8 cellular contexts compared by ENCODE assay signal in the genomic region with DNA sequence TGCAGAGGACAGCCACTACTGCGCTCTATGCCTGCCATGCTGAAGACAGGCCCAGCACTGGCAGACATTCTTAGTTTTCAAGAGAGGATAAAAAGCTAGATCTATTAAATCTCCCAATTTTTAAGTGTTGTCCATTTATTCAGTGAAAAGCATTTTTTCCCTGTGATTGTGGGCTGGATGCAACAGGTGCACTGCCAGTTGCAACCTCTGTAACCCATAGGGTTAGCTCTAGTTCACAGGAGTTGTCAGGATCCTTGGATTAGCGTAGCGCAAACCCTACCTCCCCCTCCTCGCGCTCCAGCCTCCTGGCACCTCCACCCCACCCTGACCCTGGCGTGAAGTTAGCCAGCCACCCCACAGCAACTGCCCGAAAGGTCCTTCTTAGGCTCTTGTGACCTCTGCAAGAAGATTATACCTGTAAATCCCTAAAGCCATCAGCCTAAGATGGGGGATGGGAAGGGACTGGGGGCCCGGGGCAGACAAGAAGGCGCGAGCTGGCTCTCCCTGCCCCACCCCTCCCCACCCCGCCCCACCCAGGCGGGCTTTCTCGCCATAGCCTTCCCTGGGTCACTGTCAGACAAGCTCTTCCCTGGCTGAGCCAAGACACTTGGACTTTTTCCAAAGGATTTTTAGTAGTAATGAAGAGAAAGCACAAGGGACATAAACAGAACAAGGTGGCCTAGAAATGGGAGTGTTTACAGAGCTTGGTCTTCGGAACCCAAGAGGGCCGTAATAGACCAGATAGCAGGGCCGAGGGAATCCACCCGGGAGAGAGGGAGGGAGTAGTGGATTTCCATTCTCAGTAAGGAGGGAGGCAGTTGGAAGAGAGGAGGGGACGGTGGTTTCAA. TPM values are rescaled to one million over a fixed set of nuclear protein-coding genes. Genes with fewer than 3 reads are reported as not detected.
A peak's percentile ranks its signal among the peaks of the same experiment; 100 is the strongest.
DNase-seq lines count a peak whose midpoint lies in the region; ATAC-seq and TF ChIP-seq lines count a peak whose summit lies in the region.

No MANE protein-coding gene starts in this region.

- H3K4me2 ChIP-seq in osteoblast (ENCODE audit: insufficient read depth, low read length) = peak overlapping the region; percentile 90

- peaks cover 17% of the 10 kb centered on the region for H3K27me3 ChIP-seq in CD8-positive, alpha-beta T cell (ENCODE audit: insufficient read depth, low read length)
- H3K27me3 ChIP-seq in SJSA1 (replicated peaks) (no peaks in the 10 kb centered on the region), osteoblast (ENCODE audit: insufficient read depth, low read length) (no peaks in the 10 kb centered on the region)

- H3K27me3 Mint-ChIP-seq in CD8-positive, alpha-beta T cell (ENCODE audit: low read depth) = peaks cover 37% of the 10 kb centered on the region

- H3K27ac ChIP-seq in CD8-positive, alpha-beta T cell (ENCODE audit: low read depth, low read length) = peak overlapping the region; percentile 60
- H3K27ac ChIP-seq in SJSA1 (no peak overlapping the region), osteoblast (ENCODE audit: low read depth, low read length) (peak overlapping the region; percentile 76)

- peak overlapping the region; percentile 68 for H3K4me3 ChIP-seq in CD8-positive, alpha-beta T cell (ENCODE audit: low read depth, low read length)
- H3K4me3 ChIP-seq in SJSA1 = peak overlapping the region; percentile 48
- H3K4me3 ChIP-seq in fibroblast of the aortic adventitia (ENCODE audit: low read depth, low read length) = peak overlapping the region; percentile 73
- peak overlapping the region; percentile 82 for H3K4me3 ChIP-seq in osteoblast (ENCODE audit: insufficient read depth, low read length)

- TF ChIP-seq CTCF in CD8-positive, alpha-beta T cell (IDR thresholded peaks at IDR 0.05) = no peak
- TF ChIP-seq CTCF in fibroblast of the aortic adventitia (IDR thresholded peaks at IDR 0.05; ENCODE audit: insufficient read depth, low read length) (no peak), osteoblast (IDR thresholded peaks at IDR 0.05; ENCODE audit: extremely low read depth, low read depth, low read length) (no peak)

- peak overlapping the region; percentile 81 for H3K4me3 Mint-ChIP-seq in CD8-positive, alpha-beta T cell

- no peaks in the 10 kb centered on the region for H3K79me2 ChIP-seq in osteoblast (ENCODE audit: insufficient read depth, low read length)

- peak overlapping the region; percentile 8 for H3K27ac Mint-ChIP-seq in CD8-positive, alpha-beta T cell

- no peaks in the 10 kb centered on the region for H4K20me1 ChIP-seq in osteoblast (ENCODE audit: insufficient read depth, low read length)

- DNase-seq in CD8-positive, alpha-beta T cell = no peak
- no peak for DNase-seq in SJSA1 (ENCODE audit: low read depth in 1 of 2, low spot score in 2 of 2)
- DNase-seq in fibroblast of the aortic adventitia (ENCODE audit: low read depth) = no peak
- peak; percentile 88 for DNase-seq in osteoblast (ENCODE audit: insufficient read length, low spot score, missing footprints)
- no peak for DNase-seq in effector CD8-positive, alpha-beta T cell (lab: John Stamatoyannopoulos, UW)
- DNase-seq in NK-92 (lab: John Stamatoyannopoulos, UW; ENCODE audit: unreplicated experiment) = no peak

- peaks cover 13% of the 10 kb centered on the region for H3K4me1 Mint-ChIP-seq in CD8-positive, alpha-beta T cell (ENCODE audit: low read depth)

- CTCF ChIA-PET in CD8-positive, alpha-beta T cell (lab: Charles Lee) = interaction anchor here (0.7 to 2.4 kb wide), 4 partner anchors 15 to 81 kb away, joined by 3 to 11 read pairs (median 4); partner anchors contain the start of gene EIF3F

- ATAC-seq in CD8-positive, alpha-beta T cell = no peak
- ATAC-seq in HG03196 (IDR thresholded peaks at IDR 0.05; ENCODE audit: unreplicated experiment) (no peak), GM21619 (IDR thresholded peaks at IDR 0.05; ENCODE audit: unreplicated experiment) (no peak)

- H3K9me3 Mint-ChIP-seq in CD8-positive, alpha-beta T cell = no peaks in the 10 kb centered on the region

- intact Hi-C loops in CD8-positive, alpha-beta T cell (cut with DNase I, micrococcal nuclease) = no loop called here

- no peaks in the 10 kb centered on the region for H3K36me3 Mint-ChIP-seq in CD8-positive, alpha-beta T cell

- no peaks in the 10 kb centered on the region for H3K9me3 ChIP-seq in CD8-positive, alpha-beta T cell (ENCODE audit: low read length)
- H3K9me3 ChIP-seq in SJSA1 (replicated peaks) (no peaks in the 10 kb centered on the region), osteoblast (ENCODE audit: low read depth, low read length) (no peaks in the 10 kb centered on the region)

- H2AFZ ChIP-seq in osteoblast (ENCODE audit: low read length) = peak overlapping the region; percentile 76

- POLR2A ChIA-PET in CD8-positive, alpha-beta T cell (lab: Charles Lee) = interaction anchor here (0.7 kb wide), 1 partner anchor 31 kb away, joined by 3 read pairs; the partner anchor contains the start of gene EIF3F

- H3K4me1 ChIP-seq in CD8-positive, alpha-beta T cell (ENCODE audit: insufficient read depth, low read length) = peaks cover 12% of the 10 kb centered on the region
- H3K4me1 ChIP-seq in SJSA1 (replicated peaks) (peaks cover 10% of the 10 kb centered on the region), osteoblast (ENCODE audit: insufficient read depth, low read length) (peaks cover 33% of the 10 kb centered on the region)

- no peaks in the 10 kb centered on the region for H3K36me3 ChIP-seq in CD8-positive, alpha-beta T cell (ENCODE audit: insufficient read depth, low read length)
- H3K36me3 ChIP-seq in SJSA1 (no peaks in the 10 kb centered on the region), osteoblast (ENCODE audit: insufficient read depth, low read length) (no peaks in the 10 kb centered on the region)

RNA-seq across cellular contexts. Expression of gene EIF3F, which starts 31.0 kb away (rescaled TPM):
- total RNA-seq in CD8-positive, alpha-beta T cell = 100 to 1,000 TPM; 359 to 366 TPM
- 131 and 201 TPM in 2 replicates for total RNA-seq in SJSA1 (2014; rRNA removed; shearing (Covaris generic))
- total RNA-seq in fibroblast of the aortic adventitia (ENCODE audit: low replicate concordance) (196 and 334 TPM in 2 replicates), osteoblast (280 and 286 TPM in 2 replicates)

RNA-seq across cellular contexts. Expression of gene NLRP10, which starts 52.9 kb away (rescaled TPM):
- total RNA-seq in CD8-positive, alpha-beta T cell = not detected
- not detected in 2 replicates for total RNA-seq in SJSA1 (2014; rRNA removed; shearing (Covaris generic))
- total RNA-seq in fibroblast of the aortic adventitia (ENCODE audit: low replicate concordance) (1.7 and 6.8 TPM in 2 replicates), osteoblast (10.0 and 14.1 TPM in 2 replicates)
